1 cellular context compared by ENCODE assay signal in the genomic region with DNA sequence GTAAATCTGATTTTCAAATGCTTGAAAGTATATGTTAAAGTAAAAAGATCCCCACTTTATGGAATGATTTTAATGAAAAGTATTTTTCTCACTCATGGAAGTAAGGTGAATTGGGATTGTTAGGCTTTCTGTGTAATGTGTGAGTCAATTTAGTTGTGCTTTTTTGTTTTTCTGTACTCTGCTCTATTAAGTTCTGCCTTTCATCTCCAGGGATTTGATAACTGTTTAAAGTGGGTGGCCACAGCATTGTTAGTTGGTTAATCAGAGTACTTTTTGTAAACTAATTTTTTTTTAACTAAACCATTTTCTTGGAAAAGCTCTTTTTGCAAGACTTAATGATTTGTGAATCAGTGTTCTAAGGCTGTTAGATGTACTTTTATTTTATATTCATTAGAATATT.
TF ChIP-seq lines count a peak whose summit lies in the region.

No MANE protein-coding gene starts in this region.

TF ChIP-seq in GM23338, 12 proteins besides CTCF, POLR2A, EP300 and RAD21 (continued from another document):
- TF ChIP-seq, protein P1, sequence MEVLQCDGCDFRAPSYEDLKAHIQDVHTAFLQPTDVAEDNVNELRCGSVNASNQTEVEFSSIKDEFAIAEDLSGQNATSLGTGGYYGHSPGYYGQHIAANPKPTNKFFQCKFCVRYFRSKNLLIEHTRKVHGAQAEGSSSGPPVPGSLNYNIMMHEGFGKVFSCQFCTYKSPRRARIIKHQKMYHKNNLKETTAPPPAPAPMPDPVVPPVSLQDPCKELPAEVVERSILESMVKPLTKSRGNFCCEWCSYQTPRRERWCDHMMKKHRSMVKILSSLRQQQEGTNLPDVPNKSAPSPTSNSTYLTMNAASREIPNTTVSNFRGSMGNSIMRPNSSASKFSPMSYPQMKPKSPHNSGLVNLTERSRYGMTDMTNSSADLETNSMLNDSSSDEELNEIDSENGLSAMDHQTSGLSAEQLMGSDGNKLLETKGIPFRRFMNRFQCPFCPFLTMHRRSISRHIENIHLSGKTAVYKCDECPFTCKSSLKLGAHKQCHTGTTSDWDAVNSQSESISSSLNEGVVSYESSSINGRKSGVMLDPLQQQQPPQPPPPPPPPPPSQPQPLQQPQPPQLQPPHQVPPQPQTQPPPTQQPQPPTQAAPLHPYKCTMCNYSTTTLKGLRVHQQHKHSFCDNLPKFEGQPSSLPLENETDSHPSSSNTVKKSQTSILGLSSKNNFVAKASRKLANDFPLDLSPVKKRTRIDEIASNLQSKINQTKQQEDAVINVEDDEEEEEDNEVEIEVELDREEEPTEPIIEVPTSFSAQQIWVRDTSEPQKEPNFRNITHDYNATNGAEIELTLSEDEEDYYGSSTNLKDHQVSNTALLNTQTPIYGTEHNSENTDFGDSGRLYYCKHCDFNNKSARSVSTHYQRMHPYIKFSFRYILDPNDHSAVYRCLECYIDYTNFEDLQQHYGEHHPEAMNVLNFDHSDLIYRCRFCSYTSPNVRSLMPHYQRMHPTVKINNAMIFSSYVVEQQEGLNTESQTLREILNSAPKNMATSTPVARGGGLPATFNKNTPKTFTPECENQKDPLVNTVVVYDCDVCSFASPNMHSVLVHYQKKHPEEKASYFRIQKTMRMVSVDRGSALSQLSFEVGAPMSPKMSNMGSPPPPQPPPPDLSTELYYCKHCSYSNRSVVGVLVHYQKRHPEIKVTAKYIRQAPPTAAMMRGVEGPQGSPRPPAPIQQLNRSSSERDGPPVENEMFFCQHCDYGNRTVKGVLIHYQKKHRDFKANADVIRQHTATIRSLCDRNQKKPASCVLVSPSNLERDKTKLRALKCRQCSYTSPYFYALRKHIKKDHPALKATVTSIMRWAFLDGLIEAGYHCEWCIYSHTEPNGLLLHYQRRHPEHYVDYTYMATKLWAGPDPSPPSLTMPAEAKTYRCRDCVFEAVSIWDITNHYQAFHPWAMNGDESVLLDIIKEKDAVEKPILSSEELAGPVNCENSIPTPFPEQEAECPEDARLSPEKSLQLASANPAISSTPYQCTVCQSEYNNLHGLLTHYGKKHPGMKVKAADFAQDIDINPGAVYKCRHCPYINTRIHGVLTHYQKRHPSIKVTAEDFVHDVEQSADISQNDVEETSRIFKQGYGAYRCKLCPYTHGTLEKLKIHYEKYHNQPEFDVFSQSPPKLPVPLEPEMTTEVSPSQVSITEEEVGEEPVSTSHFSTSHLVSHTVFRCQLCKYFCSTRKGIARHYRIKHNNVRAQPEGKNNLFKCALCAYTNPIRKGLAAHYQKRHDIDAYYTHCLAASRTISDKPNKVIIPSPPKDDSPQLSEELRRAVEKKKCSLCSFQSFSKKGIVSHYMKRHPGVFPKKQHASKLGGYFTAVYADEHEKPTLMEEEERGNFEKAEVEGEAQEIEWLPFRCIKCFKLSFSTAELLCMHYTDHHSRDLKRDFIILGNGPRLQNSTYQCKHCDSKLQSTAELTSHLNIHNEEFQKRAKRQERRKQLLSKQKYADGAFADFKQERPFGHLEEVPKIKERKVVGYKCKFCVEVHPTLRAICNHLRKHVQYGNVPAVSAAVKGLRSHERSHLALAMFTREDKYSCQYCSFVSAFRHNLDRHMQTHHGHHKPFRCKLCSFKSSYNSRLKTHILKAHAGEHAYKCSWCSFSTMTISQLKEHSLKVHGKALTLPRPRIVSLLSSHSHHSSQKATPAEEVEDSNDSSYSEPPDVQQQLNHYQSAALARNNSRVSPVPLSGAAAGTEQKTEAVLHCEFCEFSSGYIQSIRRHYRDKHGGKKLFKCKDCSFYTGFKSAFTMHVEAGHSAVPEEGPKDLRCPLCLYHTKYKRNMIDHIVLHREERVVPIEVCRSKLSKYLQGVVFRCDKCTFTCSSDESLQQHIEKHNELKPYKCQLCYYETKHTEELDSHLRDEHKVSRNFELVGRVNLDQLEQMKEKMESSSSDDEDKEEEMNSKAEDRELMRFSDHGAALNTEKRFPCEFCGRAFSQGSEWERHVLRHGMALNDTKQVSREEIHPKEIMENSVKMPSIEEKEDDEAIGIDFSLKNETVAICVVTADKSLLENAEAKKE (CRISPR knock-in tag; IDR thresholded peaks at IDR 0.05), result no peak
- TF ChIP-seq, protein P2, sequence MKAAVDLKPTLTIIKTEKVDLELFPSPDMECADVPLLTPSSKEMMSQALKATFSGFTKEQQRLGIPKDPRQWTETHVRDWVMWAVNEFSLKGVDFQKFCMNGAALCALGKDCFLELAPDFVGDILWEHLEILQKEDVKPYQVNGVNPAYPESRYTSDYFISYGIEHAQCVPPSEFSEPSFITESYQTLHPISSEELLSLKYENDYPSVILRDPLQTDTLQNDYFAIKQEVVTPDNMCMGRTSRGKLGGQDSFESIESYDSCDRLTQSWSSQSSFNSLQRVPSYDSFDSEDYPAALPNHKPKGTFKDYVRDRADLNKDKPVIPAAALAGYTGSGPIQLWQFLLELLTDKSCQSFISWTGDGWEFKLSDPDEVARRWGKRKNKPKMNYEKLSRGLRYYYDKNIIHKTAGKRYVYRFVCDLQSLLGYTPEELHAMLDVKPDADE (IDR thresholded peaks at IDR 0.05), result no peak
- TF ChIP-seq, protein P3, sequence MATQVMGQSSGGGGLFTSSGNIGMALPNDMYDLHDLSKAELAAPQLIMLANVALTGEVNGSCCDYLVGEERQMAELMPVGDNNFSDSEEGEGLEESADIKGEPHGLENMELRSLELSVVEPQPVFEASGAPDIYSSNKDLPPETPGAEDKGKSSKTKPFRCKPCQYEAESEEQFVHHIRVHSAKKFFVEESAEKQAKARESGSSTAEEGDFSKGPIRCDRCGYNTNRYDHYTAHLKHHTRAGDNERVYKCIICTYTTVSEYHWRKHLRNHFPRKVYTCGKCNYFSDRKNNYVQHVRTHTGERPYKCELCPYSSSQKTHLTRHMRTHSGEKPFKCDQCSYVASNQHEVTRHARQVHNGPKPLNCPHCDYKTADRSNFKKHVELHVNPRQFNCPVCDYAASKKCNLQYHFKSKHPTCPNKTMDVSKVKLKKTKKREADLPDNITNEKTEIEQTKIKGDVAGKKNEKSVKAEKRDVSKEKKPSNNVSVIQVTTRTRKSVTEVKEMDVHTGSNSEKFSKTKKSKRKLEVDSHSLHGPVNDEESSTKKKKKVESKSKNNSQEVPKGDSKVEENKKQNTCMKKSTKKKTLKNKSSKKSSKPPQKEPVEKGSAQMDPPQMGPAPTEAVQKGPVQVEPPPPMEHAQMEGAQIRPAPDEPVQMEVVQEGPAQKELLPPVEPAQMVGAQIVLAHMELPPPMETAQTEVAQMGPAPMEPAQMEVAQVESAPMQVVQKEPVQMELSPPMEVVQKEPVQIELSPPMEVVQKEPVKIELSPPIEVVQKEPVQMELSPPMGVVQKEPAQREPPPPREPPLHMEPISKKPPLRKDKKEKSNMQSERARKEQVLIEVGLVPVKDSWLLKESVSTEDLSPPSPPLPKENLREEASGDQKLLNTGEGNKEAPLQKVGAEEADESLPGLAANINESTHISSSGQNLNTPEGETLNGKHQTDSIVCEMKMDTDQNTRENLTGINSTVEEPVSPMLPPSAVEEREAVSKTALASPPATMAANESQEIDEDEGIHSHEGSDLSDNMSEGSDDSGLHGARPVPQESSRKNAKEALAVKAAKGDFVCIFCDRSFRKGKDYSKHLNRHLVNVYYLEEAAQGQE (IDR thresholded peaks at IDR 0.05; ENCODE audit: unreplicated experiment), result no peak
- no peak for TF ChIP-seq CREB1 (CRISPR knock-in tag; IDR thresholded peaks at IDR 0.05; ENCODE audit: low read depth)
- no peak for TF ChIP-seq EZH2phosphoT487 (IDR thresholded peaks at IDR 0.05; ENCODE audit: unreplicated experiment)
- TF ChIP-seq POLR2AphosphoS5 (IDR thresholded peaks at IDR 0.05; ENCODE audit: low read depth), result no peak
- TF ChIP-seq NANOG (IDR thresholded peaks at IDR 0.05; ENCODE audit: borderline replicate concordance), result no peak
- no peak for TF ChIP-seq STAT1 (IDR thresholded peaks at IDR 0.05; ENCODE audit: unreplicated experiment)
- no peak for TF ChIP-seq JUNB (IDR thresholded peaks at IDR 0.05; ENCODE audit: unreplicated experiment)
